In genomic region chr16:96935-97381, GRCh38 we compare ENCODE assay signal across 8 cellular contexts. TPM values are rescaled to one million over a fixed set of nuclear protein-coding genes. Genes with fewer than 3 reads are reported as not detected.
DNase-seq lines count a peak whose midpoint lies in the region; ATAC-seq and TF ChIP-seq lines count a peak whose summit lies in the region.

No MANE protein-coding gene starts in this region.

- no peak overlapping the region for H2AFZ ChIP-seq in Loucy (ENCODE audit: low read length)

- TF ChIP-seq EP300 in tibial nerve (IDR thresholded peaks at IDR 0.05) = peak in 1 of 2 donors; percentile 56

- H3K9me2 ChIP-seq in Loucy (replicated peaks; ENCODE audit: low read depth, low read length) = no peaks in the 10 kb centered on the region

- no peak overlapping the region for H3K4me2 ChIP-seq in Loucy (ENCODE audit: low read depth, low read length, poor library complexity, severe bottlenecking)

- H3F3A ChIP-seq in Loucy (ENCODE audit: low read depth) = no peaks in the 10 kb centered on the region

- WGBS in tibial nerve, 2 donors = 2 to 5% methylated on average over 5 to 11 of the region's 11 CpGs

- no peak overlapping the region for H3K9ac ChIP-seq in Loucy (ENCODE audit: low read depth, low read length, poor library complexity, severe bottlenecking)

- H3K4me1 ChIP-seq in Loucy (ENCODE audit: insufficient read depth, low read length, poor library complexity, severe bottlenecking) = peaks cover 7% of the 10 kb centered on the region
- H3K4me1 ChIP-seq in tibial nerve = peaks cover 4 to 73% (median 17%) of the 10 kb centered on the region in 4 donors

- H3K36me3 ChIP-seq in Loucy (ENCODE audit: insufficient read depth, low read length) (no peaks in the 10 kb centered on the region), tibial nerve (peaks cover 0 to 41% (median 9%) of the 10 kb centered on the region in 3 donors)

- TF ChIP-seq CTCF in Loucy (conservative IDR thresholded peaks at IDR 0.05; ENCODE audit: low read length) = peak; percentile 91
- peak; percentile 99 for TF ChIP-seq CTCF in foreskin fibroblast (IDR thresholded peaks at IDR 0.05; ENCODE audit: low read depth, low read length)
- peak in 2 of 3 donors; percentile 77 to 99 for TF ChIP-seq CTCF in omental fat pad (IDR thresholded peaks at IDR 0.05)
- peak; percentile 94 to 100 (median 99) for TF ChIP-seq CTCF in tibial nerve (IDR thresholded peaks at IDR 0.05)

- TF ChIP-seq POLR2A in tibial nerve (IDR thresholded peaks at IDR 0.05) = no peak

- DNase-seq in D341Med (ENCODE audit: low spot score) = peak; percentile 93
- peak; percentile 79 to 82 for DNase-seq in SHP77 (lab: John Stamatoyannopoulos, UW)
- peak; percentile 84 for DNase-seq in activated effector memory CD4-positive, alpha-beta T cell treated with Interleukin-2 at 50 U/mL for 16 hours
- peak; percentile 80 to 94 for DNase-seq in foreskin fibroblast
- peak; percentile 86 for DNase-seq in omental fat pad (ENCODE audit: low spot score)
- peak; percentile 86 to 90 for DNase-seq in tibial nerve (ENCODE audit: low spot score in 2 of 2)

- H3K9me3 ChIP-seq in Loucy (ENCODE audit: insufficient read depth, low read depth, low read length) (no peaks in the 10 kb centered on the region), tibial nerve (no peaks in the 10 kb centered on the region)

- H3K27me3 ChIP-seq in Loucy (ENCODE audit: insufficient read depth, low read length, poor library complexity, severe bottlenecking) (no peaks in the 10 kb centered on the region), tibial nerve (no peaks in the 10 kb centered on the region)

- H3K4me3 ChIP-seq in Loucy (ENCODE audit: low read length, poor library complexity, severe bottlenecking) (no peak overlapping the region), foreskin fibroblast (ENCODE audit: low read depth in 1 of 2, low read length in 2 of 2) (no peak overlapping the region), tibial nerve (no peak overlapping the region)

- H4K20me1 ChIP-seq in Loucy (ENCODE audit: insufficient read depth, low read length, poor library complexity, severe bottlenecking) = no peaks in the 10 kb centered on the region

- peak; percentile 76 for ATAC-seq in GM21529 (IDR thresholded peaks at IDR 0.05; ENCODE audit: unreplicated experiment)
- peak; percentile 87 for ATAC-seq in omental fat pad (ENCODE audit: low FRiP score)

- H3K79me2 ChIP-seq in Loucy (ENCODE audit: insufficient read depth, low read length) = no peaks in the 10 kb centered on the region

- H3K27ac ChIP-seq in tibial nerve = peak overlapping the region in 1 of 4 donors; percentile 69

RNA-seq across cellular contexts. Expression of gene MPG, which starts 18.9 kb away (rescaled TPM):
- total RNA-seq in omental fat pad = 100 to 1,000 TPM in 1 of 4 donors, 10 to 100 TPM in 3; 49.1 to 107 (median 87.2) TPM
- 100 to 1,000 TPM in 2 of 4 donors, 10 to 100 TPM in 2; 74.3 to 190 (median 115) TPM for total RNA-seq in tibial nerve

RNA-seq across cellular contexts. Expression of gene RHBDF1, which starts 24.5 kb away (rescaled TPM):
- total RNA-seq in omental fat pad (10 to 100 TPM; 17.7 to 66.8 (median 18.8) TPM), tibial nerve (100 to 1,000 TPM in 3 of 4 donors, 10 to 100 TPM in 1; 92.7 to 157 (median 137) TPM)

RNA-seq across cellular contexts. Expression of gene NPRL3, which starts 41.5 kb away (rescaled TPM):
- 10 to 100 TPM; 14.5 to 25.5 (median 20.2) TPM for total RNA-seq in omental fat pad
- 10 to 100 TPM; 32.1 to 40.8 (median 36.7) TPM for total RNA-seq in tibial nerve

RNA-seq across cellular contexts. Expression of gene SNRNP25, which starts 43.3 kb away (rescaled TPM):
- total RNA-seq in omental fat pad (10 to 100 TPM; 14.1 to 20.3 (median 17.6) TPM), tibial nerve (10 to 100 TPM in 3 of 4 donors, 1 to 10 TPM in 1; 9.3 to 21.6 (median 15.7) TPM)

RNA-seq across cellular contexts. Expression of gene POLR3K, which starts 43.5 kb away (rescaled TPM):
- total RNA-seq in omental fat pad = 1 to 10 TPM; 3.4 to 6.3 (median 4.1) TPM
- total RNA-seq in tibial nerve = 1 to 10 TPM in 3 of 4 donors, under 1 TPM in 1; 0.66 to 8.6 (median 3.1) TPM
